Comparison of ENCODE assay signal across 8 cellular contexts in genomic region chr22:40855104-40855959, GRCh38. TPM values are rescaled to one million over a fixed set of nuclear protein-coding genes. Genes with fewer than 3 reads are reported as not detected.
A peak's percentile ranks its signal among the peaks of the same experiment; 100 is the strongest.
DNase-seq lines count a peak whose midpoint lies in the region; ATAC-seq and TF ChIP-seq lines count a peak whose summit lies in the region.

No MANE protein-coding gene starts in this region.

- no peak for ATAC-seq in GM19455 (IDR thresholded peaks at IDR 0.05; ENCODE audit: unreplicated experiment)

- DNase-seq in NCI-H1092 treated with DMSO at 0.1 percent for 48 hours (lab: John Stamatoyannopoulos, UW) (peak; percentile 23), NCI-H1092 (lab: John Stamatoyannopoulos, UW) (no peak), cerebellar cortex (ENCODE audit: low spot score) (peak; percentile 19), vagina (ENCODE audit: extremely low spot score in 2 of 2) (no peak)
- no peak for DNase-seq in activated CD4-positive, CD25-positive, alpha-beta regulatory T cell treated with anti-CD3 and anti-CD28 coated beads, Interleukin-2, amount 50 U/mL, for 72 hours

- H4K20me1 ChIP-seq in OCI-LY3 (ENCODE audit: insufficient read depth, low read length): peaks cover 14% of the 10 kb centered on the region; the same call in 1 of the 2 replicates

- peak overlapping the region; percentile 94 for H3K4me2 ChIP-seq in OCI-LY3 (ENCODE audit: low read length)

- H3K27ac ChIP-seq in OCI-LY3 (ENCODE audit: low read length) (peak overlapping the region; percentile 92; the same call in 1 of the 2 replicates), vagina (peak overlapping the region; percentile 100)

- peaks cover 32% of the 10 kb centered on the region for H3K4me1 ChIP-seq in OCI-LY3 (ENCODE audit: low read length)
- H3K4me1 ChIP-seq in mononuclear cell (ENCODE audit: insufficient read depth, low read length): peaks cover 34% of the 10 kb centered on the region
- H3K4me1 ChIP-seq in vagina: peaks cover 70% of the 10 kb centered on the region

- peak overlapping the region; percentile 90 for H3K4me3 ChIP-seq in OCI-LY3 (ENCODE audit: low read length)
- peak overlapping the region; percentile 90 for H3K4me3 ChIP-seq in mononuclear cell (ENCODE audit: low read length)
- peak overlapping the region; percentile 84 to 87 for H3K4me3 ChIP-seq in vagina

- TF ChIP-seq POLR2A in vagina (IDR thresholded peaks at IDR 0.05): no peak

- no peak overlapping the region for H2AFZ ChIP-seq in OCI-LY3 (ENCODE audit: low read depth, low read length)

- TF ChIP-seq CTCF in OCI-LY3 (IDR thresholded peaks at IDR 0.05; ENCODE audit: low read depth, low read length) (no peak), vagina (IDR thresholded peaks at IDR 0.05) (no peak)

- H3K9me3 ChIP-seq in OCI-LY3 (ENCODE audit: insufficient read depth, low read length) (no peaks in the 10 kb centered on the region), mononuclear cell (ENCODE audit: low read depth, low read length) (no peaks in the 10 kb centered on the region), vagina (no peaks in the 10 kb centered on the region)

- no peaks in the 10 kb centered on the region for H3K27me3 ChIP-seq in OCI-LY3 (ENCODE audit: low read depth, low read length)
- no peaks in the 10 kb centered on the region for H3K27me3 ChIP-seq in mononuclear cell (ENCODE audit: insufficient read depth, low read length)
- H3K27me3 ChIP-seq in vagina: no peaks in the 10 kb centered on the region

- intact Hi-C loops in vagina (cut with DNase I): no loop called here

- H3K9ac ChIP-seq in OCI-LY3 (ENCODE audit: low read length): peak overlapping the region; percentile 96

- peaks cover 11% of the 10 kb centered on the region for H3K36me3 ChIP-seq in OCI-LY3 (replicated peaks; ENCODE audit: low read depth, low read length)
- H3K36me3 ChIP-seq in vagina: no peaks in the 10 kb centered on the region

- H3K79me2 ChIP-seq in OCI-LY3 (ENCODE audit: low read length): peaks cover 95% of the 10 kb centered on the region

RNA-seq across cellular contexts. Expression of gene ST13, which starts 1.1 kb away (rescaled TPM):
- total RNA-seq in mononuclear cell (152 TPM), vagina (143 TPM)

RNA-seq across cellular contexts. Expression of gene XPNPEP3, which starts 1.6 kb away (rescaled TPM):
- total RNA-seq in mononuclear cell: 11.0 TPM
- 12.8 TPM for total RNA-seq in vagina

RNA-seq across cellular contexts. Expression of gene DNAJB7, which starts 6.6 kb away (rescaled TPM):
- total RNA-seq in mononuclear cell (not detected), vagina (not detected)

RNA-seq across cellular contexts. Expression of gene SLC25A17, which starts 36.2 kb away (rescaled TPM):
- total RNA-seq in mononuclear cell: 3.9 TPM
- total RNA-seq in vagina: 18.4 TPM

Comparison
In these comparisons a context has a peak if more than half of its experiments do, and no peak if none do; other contexts are left out.
1. DNase-seq: peak in NCI-H1092 treated with DMSO at 0.1 percent for 48 hours (single experiment) and cerebellar cortex (single experiment); none in NCI-H1092 (single experiment), vagina (0 of 2) and activated CD4-positive, CD25-positive, alpha-beta regulatory T cell treated with anti-CD3 and anti-CD28 coated beads, Interleukin-2, amount 50 U/mL, for 72 hours (single experiment).
2. Peak in every context shown above with its lines, with median percentiles within 50 percentile points of each other: H3K4me3 ChIP-seq.